Comparison of ENCODE assay signal across 8 cellular contexts in the genomic region with DNA sequence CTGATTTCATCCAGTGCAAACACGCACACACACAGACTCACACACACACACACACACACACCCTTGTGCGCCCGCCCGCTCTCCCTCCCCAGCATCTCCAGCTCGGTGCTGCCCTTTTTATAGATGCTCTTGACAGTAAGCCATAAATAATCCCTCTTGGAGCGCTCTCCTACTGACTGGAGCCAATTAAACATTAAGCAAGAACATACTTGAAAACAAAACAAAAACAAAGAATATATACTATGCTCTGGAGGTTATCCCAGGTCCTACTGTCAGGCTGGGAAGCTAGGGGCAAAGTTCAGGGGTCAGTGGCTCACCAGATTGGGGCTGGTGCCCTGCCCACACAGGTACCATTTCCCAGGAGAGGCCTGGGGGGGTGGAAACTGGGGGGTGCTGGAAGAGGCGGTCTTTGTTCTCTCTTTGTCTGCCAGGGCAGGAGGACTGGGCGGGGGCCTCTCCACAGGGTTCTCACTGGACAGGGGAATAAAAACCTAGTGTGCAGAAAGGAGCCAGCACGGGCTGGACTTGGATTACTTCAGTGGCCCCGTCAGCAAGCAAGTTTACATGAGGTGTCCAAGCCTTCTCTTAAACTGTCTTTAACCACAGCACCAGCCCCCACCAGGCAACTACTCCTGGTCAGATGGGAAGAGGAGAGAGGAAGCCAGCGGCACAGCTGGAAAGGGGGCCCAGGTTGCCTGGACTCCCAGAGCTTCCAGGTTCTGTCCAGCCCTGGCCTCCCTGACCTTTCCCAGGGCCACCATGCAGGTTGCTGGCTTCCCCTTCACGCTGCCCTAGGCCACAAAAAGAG.
A peak's percentile ranks its signal among the peaks of the same experiment; 100 is the strongest.
DNase-seq lines count a peak whose midpoint lies in the region; ATAC-seq and TF ChIP-seq lines count a peak whose summit lies in the region.

No MANE protein-coding gene starts in this region.

- DNase-seq in DMS153 (lab: John Stamatoyannopoulos, UW) (peak; percentile 81), NCI-H2107 treated with DMSO at 0.1 percent for 48 hours (lab: John Stamatoyannopoulos, UW; ENCODE audit: unreplicated experiment) (peak; percentile 83), cardiac fibroblast (ENCODE audit: low read depth in 2 of 2) (peak; percentile 19 to 94), NK-92 (lab: John Stamatoyannopoulos, UW; ENCODE audit: unreplicated experiment) (no peak)
- no peak for DNase-seq in activated CD8-positive, alpha-beta memory T cell treated with anti-CD3 and anti-CD28 coated beads, Interleukin-2, amount 50 U/mL, for 48 hours

- no peaks in the 10 kb centered on the region for H3K27me3 ChIP-seq in mucosa of rectum (ENCODE audit: control insufficient read depth in 2 of 2, insufficient read depth in 2 of 2, low read length in 2 of 2)

- peaks cover 46 to 52% of the 10 kb centered on the region in 2 donors for H3K4me1 ChIP-seq in mucosa of rectum (ENCODE audit: control insufficient read depth in 2 of 2, insufficient read depth in 2 of 2, low read length in 2 of 2)

- peaks cover 3 to 19% of the 10 kb centered on the region in 2 donors for H3K36me3 ChIP-seq in mucosa of rectum (ENCODE audit: control insufficient read depth in 2 of 2, insufficient read depth in 2 of 2, low read length in 2 of 2)

- no peak for TF ChIP-seq CTCF in cardiac fibroblast (IDR thresholded peaks at IDR 0.05; ENCODE audit: low read depth, low read length)

- H3K9ac ChIP-seq in mucosa of rectum (ENCODE audit: low read depth in 1 of 2, low read length in 2 of 2) = peak overlapping the region in 1 of 2 donors; percentile 19

- peak overlapping the region; percentile 70 to 79 for H3K27ac ChIP-seq in mucosa of rectum (ENCODE audit: low read depth in 2 of 2, low read length in 2 of 2)

- H3K9me3 ChIP-seq in mucosa of rectum (ENCODE audit: control insufficient read depth in 2 of 2, low read length in 2 of 2) = no peaks in the 10 kb centered on the region

- H3K4me3 ChIP-seq in cardiac fibroblast (replicated peaks in 1 of 2; ENCODE audit: low read depth in 2 of 2, low read length in 2 of 2) (no peak overlapping the region), mucosa of rectum (ENCODE audit: low read length in 2 of 2) (no peak overlapping the region)

- ATAC-seq in HG03469 (IDR thresholded peaks at IDR 0.05; ENCODE audit: unreplicated experiment) = no peak
- ATAC-seq in GM21528 (IDR thresholded peaks at IDR 0.05; ENCODE audit: low FRiP score, unreplicated experiment) = no peak

Comparison
In these comparisons a context has a peak if more than half of its experiments do, and no peak if none do; other contexts are left out.
1. DNase-seq: peak in DMS153 (single experiment), NCI-H2107 treated with DMSO at 0.1 percent for 48 hours (single experiment) and cardiac fibroblast (2 of 2); none in activated CD8-positive, alpha-beta memory T cell treated with anti-CD3 and anti-CD28 coated beads, Interleukin-2, amount 50 U/mL, for 48 hours (single experiment) and NK-92 (single experiment).